In the genomic region with DNA sequence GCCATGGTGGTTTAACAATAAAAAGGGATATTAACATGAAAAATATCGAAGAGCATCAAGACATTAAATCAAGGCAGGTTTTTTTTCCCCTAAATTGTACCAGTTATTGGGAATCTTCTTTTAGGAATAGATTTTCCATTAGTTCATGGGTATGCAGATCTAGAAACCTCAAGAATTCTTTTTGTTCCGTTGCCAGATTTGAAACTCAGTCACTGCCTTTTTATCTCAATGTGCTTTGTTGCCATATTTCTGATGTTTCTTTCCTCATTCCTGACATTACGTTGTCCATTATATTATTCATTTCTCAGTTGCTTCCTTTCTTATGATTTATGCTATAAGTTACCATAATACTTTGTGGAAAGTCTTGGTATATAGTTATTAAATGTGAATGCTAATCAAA, we compare ENCODE assay signal across 16 cellular contexts.
"Had no signal": no experiment of that assay in that cellular context is flagged by ENCODE, and none has a peak within 500 bp of the region (broad histone marks: within the 10 kb centered on the region; RNA-seq: fewer than 3 reads in every experiment).

No MANE protein-coding gene starts in this region.

- H3K27me3 ChIP-seq: breast epithelium, esophagus squamous epithelium, transverse colon had no signal

- DNase-seq: activated CD4-positive, alpha-beta memory T cell treated with anti-CD3 and anti-CD28 coated beads, Interleukin-2, amount 10 ng/mL, durations not matched to agents 7 days and 5 days; activated CD4-positive, alpha-beta T cell treated with anti-CD3 and anti-CD28 coated beads, Interleukin-2, amount 10 ng/mL, durations not matched to agents 24 days and 14 days; activated effector memory CD4-positive, alpha-beta T cell treated with Interleukin-2 at 50 U/mL for 16 hours; activated naive CD4-positive, alpha-beta T cell treated with anti-CD3 and anti-CD28 coated beads for 36 hours; activated naive CD8-positive, alpha-beta T cell treated with anti-CD3 and anti-CD28 coated beads, Interleukin-2, amount 10 ng/mL, durations not matched to agents 7 days and 5 days; activated T-cell treated with anti-CD3 and anti-CD28 coated beads, Interleukin-2, amount 50 U/mL, for 72 hours; esophagus squamous epithelium; lower lobe of right lung; naive B cell; stimulated activated CD4-positive, alpha-beta T cell treated with anti-CD3 and anti-CD28 coated beads, Interleukin-2, amount 100 ng/mL, for 48 hours; stimulated activated CD8-positive, alpha-beta memory T cell treated with anti-CD3 and anti-CD28 coated beads, Interleukin-4, amount 100 ng/mL, for 48 hours; stimulated activated naive B cell treated with anti-CD40 and anti-IgM and Interleukin-4, amounts not matched to agents 10 μg/mL and 1 μg/mL and 100 μg/mL, for 72 hours; transverse colon had no signal

- H3K4me3 ChIP-seq: breast epithelium, coronary artery, esophagus squamous epithelium, lower lobe of right lung, transverse colon had no signal

- H3K27ac ChIP-seq: breast epithelium, coronary artery, esophagus squamous epithelium, lower lobe of right lung, transverse colon, VCaP had no signal

- H3K36me3 ChIP-seq: breast epithelium, esophagus squamous epithelium, lower lobe of right lung, transverse colon had no signal

- H3K9me3 ChIP-seq: breast epithelium, esophagus squamous epithelium, lower lobe of right lung, transverse colon had no signal

- H3K4me1 ChIP-seq: breast epithelium, esophagus squamous epithelium, lower lobe of right lung, transverse colon had no signal
